ENCODE assay signal across 8 cellular contexts in genomic region chr6:56541736-56542366, GRCh38.
DNase-seq lines count a peak whose midpoint lies in the region; ATAC-seq lines count a peak whose summit lies in the region.

No MANE protein-coding gene starts in this region.

- no peaks in the 10 kb centered on the region for H3K9me3 Mint-ChIP-seq in activated T-helper 17 cell treated with anti-CD3 and anti-CD28 coated beads, Interleukin-2, amount 50 U/mL, for 72 hours
- H3K9me3 Mint-ChIP-seq in activated CD4-positive, alpha-beta memory T cell treated with anti-CD3 and anti-CD28 coated beads for 36 hours, result no peaks in the 10 kb centered on the region

- H3K4me3 ChIP-seq in BLaER1, result peak overlapping the region; percentile 66
- H3K4me3 ChIP-seq in MG63, result peak overlapping the region; percentile 58
- H3K4me3 ChIP-seq in duodenal mucosa (ENCODE audit: low read depth in 1 of 2, low read length in 2 of 2), result peak overlapping the region; percentile 74 to 80
- H3K4me3 ChIP-seq in neuron (ENCODE audit: low read length), result peak overlapping the region; percentile 72

- H3K4me2 ChIP-seq in BLaER1, result peak overlapping the region; percentile 85

- POLR2A ChIA-PET in activated CD4-positive, alpha-beta memory T cell treated with anti-CD3 and anti-CD28 coated beads for 36 hours (lab: Charles Lee), result no interaction called here

- H3K27me3 ChIP-seq in BLaER1 (peaks cover 5% of the 10 kb centered on the region), MG63 (no peaks in the 10 kb centered on the region), duodenal mucosa (ENCODE audit: control insufficient read depth in 1 of 2, insufficient read depth in 2 of 2, low read length in 2 of 2) (no peaks in the 10 kb centered on the region), neuron (ENCODE audit: insufficient read depth, low read length) (no peaks in the 10 kb centered on the region)

- no peak for ATAC-seq in HG03045 (IDR thresholded peaks at IDR 0.05; ENCODE audit: unreplicated experiment)
- ATAC-seq in activated T-helper 17 cell treated with anti-CD3 and anti-CD28 coated beads, Interleukin-2, amount 50 U/mL, for 72 hours (replicated peaks), result no peak

- peaks cover 16% of the 10 kb centered on the region for H3K4me1 ChIP-seq in BLaER1
- peaks cover 30 to 38% of the 10 kb centered on the region in 2 donors for H3K4me1 ChIP-seq in duodenal mucosa (ENCODE audit: control insufficient read depth in 1 of 2, insufficient read depth in 2 of 2, low read length in 2 of 2)
- H3K4me1 ChIP-seq in neuron (ENCODE audit: insufficient read depth, low read length), result peaks cover 34% of the 10 kb centered on the region

- no peaks in the 10 kb centered on the region for H3K36me3 ChIP-seq in BLaER1
- no peaks in the 10 kb centered on the region for H3K36me3 ChIP-seq in MG63
- no peaks in the 10 kb centered on the region for H3K36me3 ChIP-seq in duodenal mucosa (ENCODE audit: control insufficient read depth in 1 of 2, insufficient read depth in 2 of 2, low read length in 2 of 2)
- no peaks in the 10 kb centered on the region for H3K36me3 ChIP-seq in neuron (ENCODE audit: insufficient read depth, low read length)

- H3K27ac Mint-ChIP-seq in activated T-helper 17 cell treated with anti-CD3 and anti-CD28 coated beads, Interleukin-2, amount 50 U/mL, for 72 hours, result no peak overlapping the region
- H3K27ac Mint-ChIP-seq in activated CD4-positive, alpha-beta memory T cell treated with anti-CD3 and anti-CD28 coated beads for 36 hours, result no peak overlapping the region

- H3K4me1 Mint-ChIP-seq in activated T-helper 17 cell treated with anti-CD3 and anti-CD28 coated beads, Interleukin-2, amount 50 U/mL, for 72 hours, result no peaks in the 10 kb centered on the region
- H3K4me1 Mint-ChIP-seq in activated CD4-positive, alpha-beta memory T cell treated with anti-CD3 and anti-CD28 coated beads for 36 hours (ENCODE audit: low read depth), result no peaks in the 10 kb centered on the region

- CTCF ChIA-PET in activated CD4-positive, alpha-beta memory T cell treated with anti-CD3 and anti-CD28 coated beads for 36 hours (lab: Charles Lee), result interaction anchor here (0.9 to 2.0 kb wide), 6 partner anchors 11 to 53 kb away, joined by 3 to 14 read pairs (median 4); no protein-coding TSS in a partner anchor

- H4K20me1 ChIP-seq in BLaER1, result peaks cover 5% of the 10 kb centered on the region; the same call in 1 of the 2 replicates

- H3K9me3 ChIP-seq in BLaER1, result no peaks in the 10 kb centered on the region
- no peaks in the 10 kb centered on the region for H3K9me3 ChIP-seq in MG63
- H3K9me3 ChIP-seq in duodenal mucosa (ENCODE audit: control insufficient read depth in 1 of 2, low read length in 2 of 2), result no peaks in the 10 kb centered on the region
- H3K9me3 ChIP-seq in neuron (ENCODE audit: low read length), result no peaks in the 10 kb centered on the region

- intact Hi-C loops in activated CD4-positive, alpha-beta memory T cell treated with anti-CD3 and anti-CD28 coated beads for 36 hours (cut with micrococcal nuclease), result loop anchor here (1.0 to 5.0 kb wide), 3 partner anchors 51 to 183 kb away; no protein-coding TSS in a partner anchor

- DNase-seq in MG63 (no peak), NCI-H524 treated with DMSO at 0.1 percent for 48 hours (lab: John Stamatoyannopoulos, UW) (no peak)
- DNase-seq in activated CD4-positive, alpha-beta memory T cell treated with anti-CD3 and anti-CD28 coated beads for 36 hours, result no peak

- H3K9ac ChIP-seq in BLaER1 (peak overlapping the region; percentile 64), duodenal mucosa (ENCODE audit: low read depth in 1 of 2, low read length in 2 of 2) (peak overlapping the region; percentile 78 to 84)

- peak overlapping the region; percentile 12 for H2AFZ ChIP-seq in neuron (ENCODE audit: low read depth, low read length)

- H3K36me3 Mint-ChIP-seq in activated T-helper 17 cell treated with anti-CD3 and anti-CD28 coated beads, Interleukin-2, amount 50 U/mL, for 72 hours (ENCODE audit: low read depth), result no peaks in the 10 kb centered on the region
- no peaks in the 10 kb centered on the region for H3K36me3 Mint-ChIP-seq in activated CD4-positive, alpha-beta memory T cell treated with anti-CD3 and anti-CD28 coated beads for 36 hours

- H3K4me3 Mint-ChIP-seq in activated T-helper 17 cell treated with anti-CD3 and anti-CD28 coated beads, Interleukin-2, amount 50 U/mL, for 72 hours, result no peak overlapping the region
- no peak overlapping the region for H3K4me3 Mint-ChIP-seq in activated CD4-positive, alpha-beta memory T cell treated with anti-CD3 and anti-CD28 coated beads for 36 hours

- H3K27me3 Mint-ChIP-seq in activated T-helper 17 cell treated with anti-CD3 and anti-CD28 coated beads, Interleukin-2, amount 50 U/mL, for 72 hours, result no peaks in the 10 kb centered on the region
- no peaks in the 10 kb centered on the region for H3K27me3 Mint-ChIP-seq in activated CD4-positive, alpha-beta memory T cell treated with anti-CD3 and anti-CD28 coated beads for 36 hours

- H3K27ac ChIP-seq in BLaER1 (no peak overlapping the region), duodenal mucosa (ENCODE audit: low read depth, low read length) (peak overlapping the region; percentile 65)
